Comparison of ENCODE assay signal across 18 cellular contexts in genomic region chr12:66074561-66074960, GRCh38.
"Had no signal": no experiment of that assay in that cellular context is flagged by ENCODE, and none has a peak within 500 bp of the region (broad histone marks: within the 10 kb centered on the region; RNA-seq: fewer than 3 reads in every experiment).

No MANE protein-coding gene starts in this region.

- H3K27ac ChIP-seq: foreskin keratinocyte, sigmoid colon had no signal

- H3K27me3 ChIP-seq: sigmoid colon had no signal

- H3K4me3 ChIP-seq: sigmoid colon had no signal

- ATAC-seq: activated CD8-positive, alpha-beta T cell treated with anti-CD3 and anti-CD28 coated beads, Interleukin-2, amount 10 ng/mL, durations not matched to agents 7 days and 5 days; activated naive CD4-positive, alpha-beta T cell treated with anti-CD3 and anti-CD28 coated beads, Interleukin-2, amount 50 U/mL, for 72 hours; foreskin keratinocyte; natural killer cell treated with Interleukin-12 subunit alpha and Interleukin-12 subunit beta and Interleukin-15 and Interleukin-18, amount 100 ng/mL, for 72 hours; stimulated activated naive CD8-positive, alpha-beta T cell treated with anti-CD3 and anti-CD28 coated beads, Interleukin-15, amount 100 ng/mL, for 72 hours had no signal

- DNase-seq: activated B cell treated with CpG ODN at 0.5 μM for 24 hours; activated CD4-positive, alpha-beta T cell treated with anti-CD3 and anti-CD28 coated beads, Interleukin-2, amount 10 ng/mL, durations not matched to agents 24 days and 14 days; activated CD8-positive, alpha-beta memory T cell treated with anti-CD3 and anti-CD28 coated beads, Interleukin-2, amount 50 U/mL, for 4 hours; activated CD8-positive, alpha-beta T cell treated with anti-CD3 and anti-CD28 coated beads, Interleukin-2, amount 10 ng/mL, durations not matched to agents 7 days and 5 days; activated effector memory CD4-positive, alpha-beta T cell treated with anti-CD3 and anti-CD28 coated beads, Interleukin-2, amount 50 U/mL, for 16 hours; activated T-cell treated with anti-CD3 and anti-CD28 coated beads, Interleukin-2, amount 50 U/mL, for 48 hours; amygdala; endodermal cell; foreskin keratinocyte; glutamatergic neuron; hypothalamus; kidney glomerular epithelial cell; mesendoderm; sigmoid colon; stimulated activated CD4-positive, alpha-beta T cell treated with anti-CD3 and anti-CD28 coated beads, Interleukin-1b, Interleukin-23, amount 100 ng/mL, for 48 hours; stimulated activated naive CD8-positive, alpha-beta T cell treated with anti-CD3 and anti-CD28 coated beads, Interleukin-15, amount 100 ng/mL, for 72 hours had no signal

- H3K36me3 ChIP-seq: sigmoid colon had no signal
